Comparison of ENCODE assay signal across 22 cellular contexts in the genomic region with DNA sequence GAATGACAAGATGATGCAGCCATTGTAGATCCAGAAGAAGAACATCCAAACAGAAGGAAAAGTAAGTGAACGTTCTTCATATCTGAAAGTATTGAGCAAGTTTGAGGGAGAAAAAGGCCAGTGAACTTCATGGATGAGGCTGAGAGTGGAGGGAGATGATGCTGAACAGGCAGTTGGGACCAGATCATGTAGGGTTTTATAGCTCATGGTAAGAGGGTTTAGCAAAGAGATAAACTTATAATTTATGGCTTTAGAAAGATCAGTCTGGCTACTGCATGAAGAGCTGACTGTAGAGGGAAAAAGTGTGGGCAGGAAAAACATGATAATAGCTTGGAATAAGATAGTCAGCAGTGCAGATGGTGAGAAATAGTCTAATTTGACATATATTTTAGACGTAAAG.
"Had no signal": no experiment of that assay in that cellular context is flagged by ENCODE, and none has a peak within 500 bp of the region (broad histone marks: within the 10 kb centered on the region; RNA-seq: fewer than 3 reads in every experiment).

No MANE protein-coding gene starts in this region.

- H3K9me3 Mint-ChIP-seq: activated CD4-positive, alpha-beta memory T cell treated with anti-CD3 and anti-CD28 coated beads for 36 hours; activated CD4-positive, alpha-beta T cell treated with anti-CD3 and anti-CD28 coated beads, Interleukin-2, amount 10 ng/mL, durations not matched to agents 7 days and 5 days; activated naive CD4-positive, alpha-beta T cell treated with anti-CD3 and anti-CD28 coated beads, Interleukin-2, amount 50 U/mL, for 72 hours; activated T-cell treated with anti-CD3 and anti-CD28 coated beads, Interleukin-2, amount 50 U/mL, for 4 hours; central memory CD8-positive, alpha-beta T cell; T-cell had no signal

- DNase-seq: activated CD4-positive, alpha-beta memory T cell treated with anti-CD3 and anti-CD28 coated beads for 36 hours; activated CD4-positive, alpha-beta T cell treated with anti-CD3 and anti-CD28 coated beads, Interleukin-2, amount 10 ng/mL, durations not matched to agents 7 days and 5 days; activated CD4-positive, CD25-positive, alpha-beta regulatory T cell; activated CD8-positive, alpha-beta memory T cell treated with anti-CD3 and anti-CD28 coated beads for 24 hours; activated effector memory CD4-positive, alpha-beta T cell treated with anti-CD3 and anti-CD28 coated beads, Interleukin-2, amount 50 U/mL, for 16 hours; activated naive CD4-positive, alpha-beta T cell treated with Interleukin-2 at 50 U/mL for 16 hours; activated T-cell treated with anti-CD3 and anti-CD28 coated beads, Interleukin-2, amount 50 U/mL, for 4 hours; aorta; Kasumi-1; NCI-H1048; NCI-H146; NCI-H187 treated with DMSO at 0.1 percent for 48 hours; NCI-H2081 treated with DMSO at 0.1 percent for 48 hours; NCI-H446; NCI-H524; PC-9; SHP77 treated with DMSO at 0.1 percent for 48 hours; T-cell had no signal

- ATAC-seq: activated T-cell treated with anti-CD3 and anti-CD28 coated beads, Interleukin-2, amount 50 U/mL, for 4 hours; K562; T-cell had no signal

- H3K27ac ChIP-seq: PC-9, VCaP had no signal

- H2AFZ ChIP-seq: PC-9 had no signal

- H3K27me3 Mint-ChIP-seq: activated CD4-positive, alpha-beta memory T cell treated with anti-CD3 and anti-CD28 coated beads for 36 hours; central memory CD8-positive, alpha-beta T cell; T-cell had no signal

- H3K4me3 ChIP-seq: K562, PC-9 had no signal

- H3K4me2 ChIP-seq: PC-9 had no signal

- H3K36me3 Mint-ChIP-seq: activated CD4-positive, alpha-beta memory T cell treated with anti-CD3 and anti-CD28 coated beads for 36 hours; activated naive CD4-positive, alpha-beta T cell treated with anti-CD3 and anti-CD28 coated beads, Interleukin-2, amount 50 U/mL, for 72 hours; T-cell had no signal

- H3K4me3 Mint-ChIP-seq: activated CD4-positive, alpha-beta memory T cell treated with anti-CD3 and anti-CD28 coated beads for 36 hours; activated CD4-positive, alpha-beta T cell treated with anti-CD3 and anti-CD28 coated beads, Interleukin-2, amount 10 ng/mL, durations not matched to agents 7 days and 5 days; activated T-cell treated with anti-CD3 and anti-CD28 coated beads, Interleukin-2, amount 50 U/mL, for 4 hours; central memory CD8-positive, alpha-beta T cell; T-cell had no signal

- H3K27ac Mint-ChIP-seq: activated CD4-positive, alpha-beta memory T cell treated with anti-CD3 and anti-CD28 coated beads for 36 hours; activated CD4-positive, alpha-beta T cell treated with anti-CD3 and anti-CD28 coated beads, Interleukin-2, amount 10 ng/mL, durations not matched to agents 7 days and 5 days; activated naive CD4-positive, alpha-beta T cell treated with anti-CD3 and anti-CD28 coated beads, Interleukin-2, amount 50 U/mL, for 72 hours; T-cell had no signal
